ENCODE assay signal across 6 cellular contexts in the genomic region with DNA sequence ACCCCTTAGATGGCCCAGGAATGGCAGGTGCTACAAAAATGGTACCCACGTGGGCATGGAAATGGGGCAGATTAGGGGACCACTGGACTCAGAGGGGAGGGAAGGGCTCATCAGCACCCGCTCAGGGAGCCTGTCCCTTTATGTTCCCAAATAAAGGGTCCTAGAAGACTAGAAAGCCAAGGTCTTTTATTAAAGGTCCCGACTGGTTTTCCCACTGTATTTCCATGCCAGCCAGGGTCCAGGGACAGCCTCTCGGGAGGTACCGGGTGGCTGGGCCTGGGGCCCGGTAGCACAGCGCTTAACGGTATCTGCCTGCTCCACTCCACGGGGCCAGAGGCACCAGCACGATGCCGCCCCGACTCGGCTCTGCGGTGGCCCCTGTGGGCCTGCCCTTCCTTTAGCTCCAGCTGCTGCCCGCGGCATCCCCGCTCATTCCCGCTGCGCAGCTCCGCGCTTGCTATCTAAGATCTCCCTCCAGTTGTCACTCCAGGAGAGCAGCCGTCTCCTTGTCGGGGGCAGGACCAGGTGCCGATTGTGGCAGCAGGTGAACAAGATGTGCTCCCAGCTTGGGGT. TPM values are rescaled to one million over a fixed set of nuclear protein-coding genes. Genes with fewer than 3 reads are reported as not detected.
DNase-seq lines count a peak whose midpoint lies in the region; ATAC-seq and TF ChIP-seq lines count a peak whose summit lies in the region.

No MANE protein-coding gene starts in this region.

- no peak overlapping the region for H2BK120ac ChIP-seq in mesenchymal stem cell (ENCODE audit: low read depth, low read length)

- H3K4me3 Mint-ChIP-seq in CD8-positive, alpha-beta T cell, result peak overlapping the region; percentile 86

- H3K36me3 ChIP-seq in CD8-positive, alpha-beta T cell (ENCODE audit: insufficient read depth, low read length), result no peaks in the 10 kb centered on the region
- H3K36me3 ChIP-seq in WERI-Rb-1 (peaks cover 25% of the 10 kb centered on the region), mesenchymal stem cell (ENCODE audit: control insufficient read depth in 1 of 2, insufficient read depth in 2 of 2, low read depth in 1 of 2, low read length in 2 of 2) (peaks cover 24 to 31% of the 10 kb centered on the region in 2 experiments)

- H3K79me1 ChIP-seq in mesenchymal stem cell (replicated peaks; ENCODE audit: low read length, poor library complexity, severe bottlenecking), result peaks cover 12% of the 10 kb centered on the region

- 89% methylated on average over 24 of the region's 24 CpGs for WGBS in mesenchymal stem cell

- H3K9me3 Mint-ChIP-seq in CD8-positive, alpha-beta T cell, result no peaks in the 10 kb centered on the region

- H2BK12ac ChIP-seq in mesenchymal stem cell (ENCODE audit: low read length in 2 of 2), result no peak overlapping the region

- H3K4me1 Mint-ChIP-seq in CD8-positive, alpha-beta T cell (ENCODE audit: low read depth), result peaks cover 24% of the 10 kb centered on the region

- H3K9me3 ChIP-seq in CD8-positive, alpha-beta T cell (ENCODE audit: low read length), result no peaks in the 10 kb centered on the region
- H3K9me3 ChIP-seq in WERI-Rb-1 (ENCODE audit: severe bottlenecking) (no peaks in the 10 kb centered on the region), mesenchymal stem cell (ENCODE audit: control insufficient read depth, low read length) (no peaks in the 10 kb centered on the region)

- TF ChIP-seq CTCF in CD8-positive, alpha-beta T cell (IDR thresholded peaks at IDR 0.05), result no peak
- no peak for TF ChIP-seq CTCF in WERI-Rb-1 (IDR thresholded peaks at IDR 0.05; ENCODE audit: low read depth, low read length)

- H3K27ac Mint-ChIP-seq in CD8-positive, alpha-beta T cell, result peak overlapping the region; percentile 77

- peak overlapping the region; percentile 83 for H3K4me2 ChIP-seq in mesenchymal stem cell (ENCODE audit: low read length, poor library complexity, severe bottlenecking)

- no peak overlapping the region for H2AFZ ChIP-seq in mesenchymal stem cell (ENCODE audit: low read depth, low read length)

- no peak overlapping the region for H3K14ac ChIP-seq in mesenchymal stem cell (ENCODE audit: low read length in 2 of 2)

- no peak overlapping the region for H3K23ac ChIP-seq in mesenchymal stem cell (ENCODE audit: low read length in 2 of 2)

- H2AK5ac ChIP-seq in mesenchymal stem cell (ENCODE audit: low read length, severe bottlenecking), result peak overlapping the region; percentile 7

- H2BK5ac ChIP-seq in mesenchymal stem cell (ENCODE audit: low read depth, low read length, poor library complexity, severe bottlenecking), result no peak overlapping the region

- no peak overlapping the region for H4K91ac ChIP-seq in mesenchymal stem cell (ENCODE audit: low read length)

- peak overlapping the region in 1 of 2 experiments; percentile 20 for H3K4ac ChIP-seq in mesenchymal stem cell (ENCODE audit: low read depth in 1 of 2, low read length in 2 of 2)

- H3K27me3 ChIP-seq in CD8-positive, alpha-beta T cell (ENCODE audit: insufficient read depth, low read length), result no peaks in the 10 kb centered on the region
- H3K27me3 ChIP-seq in WERI-Rb-1 (ENCODE audit: insufficient read depth, low read depth, severe bottlenecking), result no peaks in the 10 kb centered on the region
- no peaks in the 10 kb centered on the region for H3K27me3 ChIP-seq in mesenchymal stem cell (ENCODE audit: control insufficient read depth in 1 of 2, insufficient read depth in 1 of 2, low read length in 2 of 2)

- CTCF ChIA-PET in CD8-positive, alpha-beta T cell (lab: Charles Lee), result interaction anchor here (0.6 to 7.1 kb wide), 14 partner anchors 8 to 168 kb away, joined by 3 to 65 read pairs (median 7); no protein-coding TSS in a partner anchor

- H2BK15ac ChIP-seq in mesenchymal stem cell (ENCODE audit: low read depth, poor library complexity, severe bottlenecking), result no peak overlapping the region

- intact Hi-C loops in CD8-positive, alpha-beta T cell (cut with DNase I, micrococcal nuclease), result loop anchor here in 1 of 2 experiments (5.0 kb wide), 1 partner anchor 168 kb away; no protein-coding TSS in a partner anchor

- H3K4me3 ChIP-seq in CD8-positive, alpha-beta T cell (ENCODE audit: low read depth, low read length), result no peak overlapping the region
- H3K4me3 ChIP-seq in WERI-Rb-1 (ENCODE audit: low read depth, low read length), result peak overlapping the region; percentile 91
- peak overlapping the region in 1 of 2 experiments; percentile 82 for H3K4me3 ChIP-seq in mesenchymal stem cell (ENCODE audit: insufficient read depth in 1 of 2, low read depth in 1 of 2, low read length in 2 of 2)

- ATAC-seq in CD8-positive, alpha-beta T cell, result no peak
- no peak for ATAC-seq in GM19455 (IDR thresholded peaks at IDR 0.05; ENCODE audit: unreplicated experiment)
- no peak for ATAC-seq in HG02571 (IDR thresholded peaks at IDR 0.05; ENCODE audit: unreplicated experiment)

- H3K27ac ChIP-seq in CD8-positive, alpha-beta T cell (ENCODE audit: low read depth, low read length), result no peak overlapping the region
- H3K27ac ChIP-seq in WERI-Rb-1 (peak overlapping the region; percentile 86), mesenchymal stem cell (ENCODE audit: low read length, poor library complexity, severe bottlenecking) (no peak overlapping the region)

- no peaks in the 10 kb centered on the region for H3K27me3 Mint-ChIP-seq in CD8-positive, alpha-beta T cell (ENCODE audit: low read depth)

- peaks cover 12% of the 10 kb centered on the region for H3K36me3 Mint-ChIP-seq in CD8-positive, alpha-beta T cell

- H3K18ac ChIP-seq in mesenchymal stem cell (ENCODE audit: low read depth in 1 of 2, low read length in 2 of 2), result peak overlapping the region in 1 of 2 experiments; percentile 6

- DNase-seq in CD8-positive, alpha-beta T cell, result peak in 1 of 7 experiments; percentile 43
- DNase-seq in WERI-Rb-1 (no peak), mesenchymal stem cell (no peak), NCI-H748 treated with DMSO at 0.1 percent for 48 hours (lab: John Stamatoyannopoulos, UW) (no peak)

- POLR2A ChIA-PET in CD8-positive, alpha-beta T cell (lab: Charles Lee), result interaction anchor here (0.6 to 4.0 kb wide), 4 partner anchors 16 to 147 kb away, joined by 3 to 32 read pairs (median 8); partner anchors contain the start of genes ARMC7 and JPT1

- peak overlapping the region; percentile 95 for H3K9ac ChIP-seq in mesenchymal stem cell (ENCODE audit: low read length)

- H3K4me1 ChIP-seq in CD8-positive, alpha-beta T cell (ENCODE audit: insufficient read depth, low read length), result peaks cover 16% of the 10 kb centered on the region
- H3K4me1 ChIP-seq in mesenchymal stem cell (ENCODE audit: control insufficient read depth, insufficient read depth, low read depth, low read length), result peaks cover 12% of the 10 kb centered on the region

- peak overlapping the region; percentile 69 for H4K8ac ChIP-seq in mesenchymal stem cell (ENCODE audit: low read length)

RNA-seq across cellular contexts. Expression of gene NT5C, which starts 1.4 kb away (rescaled TPM):
- 10 to 100 TPM; 19.3 to 20.4 TPM for total RNA-seq in CD8-positive, alpha-beta T cell
- 52.5 TPM for polyA plus RNA-seq in mesenchymal stem cell (2013, experiment 1 of 2)
- 56.2 TPM for polyA plus RNA-seq in mesenchymal stem cell (2013, experiment 2 of 2)

RNA-seq across cellular contexts. Expression of gene ARMC7, which starts 20.4 kb away (rescaled TPM):
- total RNA-seq in CD8-positive, alpha-beta T cell, result 1 to 10 TPM; 2.0 to 3.0 TPM
- polyA plus RNA-seq in mesenchymal stem cell (2013, experiment 1 of 2), result 6.8 TPM
- polyA plus RNA-seq in mesenchymal stem cell (2013, experiment 2 of 2), result 6.8 TPM

RNA-seq across cellular contexts. Expression of gene JPT1, which starts 24.2 kb away (rescaled TPM):
- 10 to 100 TPM; 15.1 to 17.3 TPM for total RNA-seq in CD8-positive, alpha-beta T cell
- 284 TPM for polyA plus RNA-seq in mesenchymal stem cell (2013, experiment 1 of 2)
- polyA plus RNA-seq in mesenchymal stem cell (2013, experiment 2 of 2), result 299 TPM

RNA-seq across cellular contexts. Expression of gene SLC16A5, which starts 42.4 kb away (rescaled TPM):
- 1 to 10 TPM; 2.9 to 3.6 TPM for total RNA-seq in CD8-positive, alpha-beta T cell
- 12.9 TPM for polyA plus RNA-seq in mesenchymal stem cell (2013, experiment 1 of 2)
- 12.0 TPM for polyA plus RNA-seq in mesenchymal stem cell (2013, experiment 2 of 2)

RNA-seq across cellular contexts. Expression of gene SUMO2, which starts 52.6 kb away (rescaled TPM):
- 100 to 1,000 TPM; 192 to 203 TPM for total RNA-seq in CD8-positive, alpha-beta T cell
- polyA plus RNA-seq in mesenchymal stem cell (2013, experiment 1 of 2), result 170 TPM
- polyA plus RNA-seq in mesenchymal stem cell (2013, experiment 2 of 2), result 170 TPM
